Comparison of ENCODE assay signal across 18 cellular contexts in genomic region chr10:13809447-13809846, GRCh38.
DNase-seq lines count a peak whose midpoint lies in the region; ATAC-seq and TF ChIP-seq lines count a peak whose summit lies in the region.
"Had no signal": no experiment of that assay in that cellular context is flagged by ENCODE, and none has a peak within 500 bp of the region (broad histone marks: within the 10 kb centered on the region; RNA-seq: fewer than 3 reads in every experiment).

No MANE protein-coding gene starts in this region.

- TF ChIP-seq CTCF in glutamatergic neuron (IDR thresholded peaks at IDR 0.05; ENCODE audit: partially characterized antibody, unreplicated experiment) (no peak), nephron progenitor cell (IDR thresholded peaks at IDR 0.05) (no peak), BE2C (IDR thresholded peaks at IDR 0.05; ENCODE audit: low read depth, low read length) (no peak)

- H3K27ac Mint-ChIP-seq in CD4-positive, CD25-positive, alpha-beta regulatory T cell: peak overlapping the region; percentile 76 to 93 (median 86)
- H3K27ac Mint-ChIP-seq in glutamatergic neuron (ENCODE audit: unreplicated experiment) (peak overlapping the region; percentile 52), nephron progenitor cell (peak overlapping the region; percentile 46)
- H3K27ac Mint-ChIP-seq in activated CD4-positive, alpha-beta T cell treated with anti-CD3 and anti-CD28 coated beads, Interleukin-2, amount 10 ng/mL, durations not matched to agents 24 days and 14 days: no peak overlapping the region
- H3K27ac Mint-ChIP-seq in stimulated activated effector memory CD8-positive, alpha-beta T cell treated with anti-CD3 and anti-CD28 coated beads, Interleukin-12 subunit alpha, Interleukin-12 subunit beta, amount 100 ng/mL, for 72 hours: no peak overlapping the region

- H3K27me3 Mint-ChIP-seq in CD4-positive, CD25-positive, alpha-beta regulatory T cell: peaks cover 14% of the 10 kb centered on the region
- no peaks in the 10 kb centered on the region for H3K27me3 Mint-ChIP-seq in glutamatergic neuron (ENCODE audit: unreplicated experiment)
- no peaks in the 10 kb centered on the region for H3K27me3 Mint-ChIP-seq in nephron progenitor cell (ENCODE audit: low read depth, poor library complexity)
- no peaks in the 10 kb centered on the region for H3K27me3 Mint-ChIP-seq in activated CD4-positive, alpha-beta T cell treated with anti-CD3 and anti-CD28 coated beads, Interleukin-2, amount 10 ng/mL, durations not matched to agents 24 days and 14 days

- H3K36me3 ChIP-seq in CD4-positive, CD25-positive, alpha-beta regulatory T cell (ENCODE audit: control insufficient read depth, insufficient read depth, low read length): no peaks in the 10 kb centered on the region
- no peaks in the 10 kb centered on the region for H3K36me3 ChIP-seq in NT2/D1 (ENCODE audit: insufficient read depth, insufficient read length, low read length)
- H3K36me3 ChIP-seq in BE2C: no peaks in the 10 kb centered on the region
- H3K36me3 ChIP-seq: BLaER1 treated with 17β-estradiol and CSF1 and Interleukin-3, amounts not matched to agents 10 nM and 100 nM; left lung had no signal

- H3K9ac ChIP-seq in NT2/D1 (ENCODE audit: insufficient read length, low read depth): no peak overlapping the region
- H3K9ac ChIP-seq: BLaER1 treated with 17β-estradiol and CSF1 and Interleukin-3, amounts not matched to agents 10 nM and 100 nM had no signal

- H3K4me3 Mint-ChIP-seq in CD4-positive, CD25-positive, alpha-beta regulatory T cell: no peak overlapping the region
- H3K4me3 Mint-ChIP-seq in glutamatergic neuron (ENCODE audit: unreplicated experiment): no peak overlapping the region
- no peak overlapping the region for H3K4me3 Mint-ChIP-seq in nephron progenitor cell
- H3K4me3 Mint-ChIP-seq in activated CD4-positive, alpha-beta T cell treated with anti-CD3 and anti-CD28 coated beads, Interleukin-2, amount 10 ng/mL, durations not matched to agents 24 days and 14 days: no peak overlapping the region
- H3K4me3 Mint-ChIP-seq in stimulated activated effector memory CD8-positive, alpha-beta T cell treated with anti-CD3 and anti-CD28 coated beads, Interleukin-12 subunit alpha, Interleukin-12 subunit beta, amount 100 ng/mL, for 72 hours: no peak overlapping the region

- DNase-seq in CD4-positive, CD25-positive, alpha-beta regulatory T cell: no peak
- DNase-seq in NT2/D1 (ENCODE audit: low read depth, low spot score) (peak; percentile 75), glutamatergic neuron (no peak), nephron progenitor cell (peak; percentile 53), BE2C (no peak), NK-92 (lab: John Stamatoyannopoulos, UW; ENCODE audit: unreplicated experiment) (no peak)
- no peak for DNase-seq in activated CD4-positive, alpha-beta T cell treated with anti-CD3 and anti-CD28 coated beads, Interleukin-2, amount 10 ng/mL, durations not matched to agents 24 days and 14 days
- no peak for DNase-seq in stimulated activated effector memory CD8-positive, alpha-beta T cell treated with anti-CD3 and anti-CD28 coated beads, Interleukin-12 subunit alpha, Interleukin-12 subunit beta, amount 100 ng/mL, for 72 hours (ENCODE audit: low spot score in 2 of 2)
- DNase-seq: activated CD4-positive, alpha-beta T cell treated with anti-CD3 and anti-CD28 coated beads for 48 hours; hypothalamus; left lung; mucosa of descending colon; NCI-H1417 treated with DMSO at 0.1 percent for 48 hours; NCI-H2171 treated with DMSO at 0.1 percent for 48 hours; NCI-H748 treated with DMSO at 0.1 percent for 48 hours; SHP77 treated with DMSO at 0.1 percent for 48 hours had no signal

- peaks cover 0 to 2% (median 0%) of the 10 kb centered on the region in 7 donors for H3K9me3 Mint-ChIP-seq in CD4-positive, CD25-positive, alpha-beta regulatory T cell
- H3K9me3 Mint-ChIP-seq in glutamatergic neuron (ENCODE audit: unreplicated experiment): peaks cover 3% of the 10 kb centered on the region
- peaks cover 1% of the 10 kb centered on the region for H3K9me3 Mint-ChIP-seq in nephron progenitor cell
- H3K9me3 Mint-ChIP-seq in activated CD4-positive, alpha-beta T cell treated with anti-CD3 and anti-CD28 coated beads, Interleukin-2, amount 10 ng/mL, durations not matched to agents 24 days and 14 days: no peaks in the 10 kb centered on the region
- no peaks in the 10 kb centered on the region for H3K9me3 Mint-ChIP-seq in stimulated activated effector memory CD8-positive, alpha-beta T cell treated with anti-CD3 and anti-CD28 coated beads, Interleukin-12 subunit alpha, Interleukin-12 subunit beta, amount 100 ng/mL, for 72 hours

- peaks cover 6 to 42% (median 13%) of the 10 kb centered on the region in 4 donors for H3K4me1 Mint-ChIP-seq in CD4-positive, CD25-positive, alpha-beta regulatory T cell
- peaks cover 9% of the 10 kb centered on the region for H3K4me1 Mint-ChIP-seq in glutamatergic neuron (ENCODE audit: low read depth, unreplicated experiment)
- H3K4me1 Mint-ChIP-seq in nephron progenitor cell: peaks cover 22% of the 10 kb centered on the region
- H3K4me1 Mint-ChIP-seq in activated CD4-positive, alpha-beta T cell treated with anti-CD3 and anti-CD28 coated beads, Interleukin-2, amount 10 ng/mL, durations not matched to agents 24 days and 14 days: peaks cover 3% of the 10 kb centered on the region
- no peaks in the 10 kb centered on the region for H3K4me1 Mint-ChIP-seq in stimulated activated effector memory CD8-positive, alpha-beta T cell treated with anti-CD3 and anti-CD28 coated beads, Interleukin-12 subunit alpha, Interleukin-12 subunit beta, amount 100 ng/mL, for 72 hours

- no peak for ATAC-seq in CD4-positive, CD25-positive, alpha-beta regulatory T cell (ENCODE audit: low read depth in 2 of 2)
- no peak for ATAC-seq in stimulated activated effector memory CD8-positive, alpha-beta T cell treated with anti-CD3 and anti-CD28 coated beads, Interleukin-12 subunit alpha, Interleukin-12 subunit beta, amount 100 ng/mL, for 72 hours
- ATAC-seq: mucosa of descending colon had no signal

- H3K9me3 ChIP-seq in CD4-positive, CD25-positive, alpha-beta regulatory T cell (ENCODE audit: control insufficient read depth in 2 of 2, low read length in 2 of 2): no peaks in the 10 kb centered on the region
- H3K9me3 ChIP-seq in NT2/D1 (ENCODE audit: insufficient read depth, low read length) (no peaks in the 10 kb centered on the region; the same call in 1 of the 2 replicates), BE2C (no peaks in the 10 kb centered on the region)
- H3K9me3 ChIP-seq: BLaER1 treated with 17β-estradiol and CSF1 and Interleukin-3, amounts not matched to agents 10 nM and 100 nM; left lung; mucosa of descending colon had no signal

- no peak overlapping the region for H3K4me3 ChIP-seq in CD4-positive, CD25-positive, alpha-beta regulatory T cell (ENCODE audit: low read depth, low read length)
- H3K4me3 ChIP-seq in NT2/D1 (ENCODE audit: insufficient read length, low read depth) (no peak overlapping the region), BE2C (ENCODE audit: low read depth, low read length) (no peak overlapping the region)
- H3K4me3 ChIP-seq: BLaER1 treated with 17β-estradiol and CSF1 and Interleukin-3, amounts not matched to agents 10 nM and 100 nM; left lung; mucosa of descending colon; PC-9 had no signal

- intact Hi-C loops in activated CD4-positive, alpha-beta T cell treated with anti-CD3 and anti-CD28 coated beads, Interleukin-2, amount 10 ng/mL, durations not matched to agents 24 days and 14 days (cut with micrococcal nuclease): no loop called here

- H3K36me3 Mint-ChIP-seq in CD4-positive, CD25-positive, alpha-beta regulatory T cell: no peaks in the 10 kb centered on the region
- H3K36me3 Mint-ChIP-seq in glutamatergic neuron (ENCODE audit: unreplicated experiment): peaks cover 10% of the 10 kb centered on the region
- peaks cover 29% of the 10 kb centered on the region for H3K36me3 Mint-ChIP-seq in nephron progenitor cell (ENCODE audit: low read depth)
- no peaks in the 10 kb centered on the region for H3K36me3 Mint-ChIP-seq in activated CD4-positive, alpha-beta T cell treated with anti-CD3 and anti-CD28 coated beads, Interleukin-2, amount 10 ng/mL, durations not matched to agents 24 days and 14 days (ENCODE audit: low read depth)
- H3K36me3 Mint-ChIP-seq in stimulated activated effector memory CD8-positive, alpha-beta T cell treated with anti-CD3 and anti-CD28 coated beads, Interleukin-12 subunit alpha, Interleukin-12 subunit beta, amount 100 ng/mL, for 72 hours: no peaks in the 10 kb centered on the region

- H3K4me1 ChIP-seq in CD4-positive, CD25-positive, alpha-beta regulatory T cell (ENCODE audit: control insufficient read depth, insufficient read depth, low read length, poor library complexity, severe bottlenecking): peaks cover 6% of the 10 kb centered on the region
- H3K4me1 ChIP-seq in NT2/D1 (ENCODE audit: insufficient read depth, insufficient read length) (peaks cover 4% of the 10 kb centered on the region), BE2C (no peaks in the 10 kb centered on the region)
- H3K4me1 ChIP-seq: left lung had no signal

- H3K27me3 ChIP-seq in CD4-positive, CD25-positive, alpha-beta regulatory T cell (ENCODE audit: control insufficient read depth, insufficient read depth, low read length): no peaks in the 10 kb centered on the region
- H3K27me3 ChIP-seq in NT2/D1 (ENCODE audit: insufficient read depth, insufficient read length) (no peaks in the 10 kb centered on the region), BE2C (no peaks in the 10 kb centered on the region)
- H3K27me3 ChIP-seq: BLaER1 treated with 17β-estradiol and CSF1 and Interleukin-3, amounts not matched to agents 10 nM and 100 nM had no signal

- no peak overlapping the region for H3K27ac ChIP-seq in CD4-positive, CD25-positive, alpha-beta regulatory T cell (ENCODE audit: insufficient read depth, low read length, poor library complexity, severe bottlenecking)
- H3K27ac ChIP-seq: BLaER1 treated with 17β-estradiol and CSF1 and Interleukin-3, amounts not matched to agents 10 nM and 100 nM; left lung; PC-9 had no signal

Comparison
In these comparisons a context has a peak if more than half of its experiments do, and no peak if none do; other contexts are left out.
1. DNase-seq: peak in NT2/D1 (single experiment) and nephron progenitor cell (single experiment); none in CD4-positive, CD25-positive, alpha-beta regulatory T cell (0 of 3), glutamatergic neuron (single experiment), activated CD4-positive, alpha-beta T cell treated with anti-CD3 and anti-CD28 coated beads, Interleukin-2, amount 10 ng/mL, durations not matched to agents 24 days and 14 days (single experiment), stimulated activated effector memory CD8-positive, alpha-beta T cell treated with anti-CD3 and anti-CD28 coated beads, Interleukin-12 subunit alpha, Interleukin-12 subunit beta, amount 100 ng/mL, for 72 hours (0 of 2), BE2C (single experiment) and NK-92 (single experiment).
2. H3K27ac Mint-ChIP-seq: peak in CD4-positive, CD25-positive, alpha-beta regulatory T cell (3 of 3), glutamatergic neuron (single experiment) and nephron progenitor cell (single experiment); none in activated CD4-positive, alpha-beta T cell treated with anti-CD3 and anti-CD28 coated beads, Interleukin-2, amount 10 ng/mL, durations not matched to agents 24 days and 14 days (single experiment) and stimulated activated effector memory CD8-positive, alpha-beta T cell treated with anti-CD3 and anti-CD28 coated beads, Interleukin-12 subunit alpha, Interleukin-12 subunit beta, amount 100 ng/mL, for 72 hours (single experiment).